ENCODE assay signal across 11 cellular contexts in the genomic region with DNA sequence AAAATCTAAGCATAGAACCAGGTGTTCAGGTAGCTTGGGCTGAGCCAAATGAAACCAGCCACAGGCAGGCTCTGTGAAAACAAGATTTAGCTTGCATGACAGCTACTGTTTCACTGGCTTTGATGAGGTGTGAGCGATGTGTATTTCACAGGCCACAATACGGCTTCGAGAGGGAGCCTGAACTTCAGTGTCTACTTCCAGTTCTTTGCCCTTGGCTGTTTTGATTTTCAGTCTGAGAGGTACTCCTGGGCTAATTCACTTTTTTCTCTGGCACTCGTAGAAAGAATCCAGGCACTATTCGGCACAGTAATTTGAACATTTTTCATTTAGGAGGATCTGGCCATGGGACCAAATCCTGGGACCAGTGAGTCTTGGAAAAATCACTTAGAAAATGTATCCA.
DNase-seq lines count a peak whose midpoint lies in the region; ATAC-seq and TF ChIP-seq lines count a peak whose summit lies in the region.
"Had no signal": no experiment of that assay in that cellular context is flagged by ENCODE, and none has a peak within 500 bp of the region (broad histone marks: within the 10 kb centered on the region; RNA-seq: fewer than 3 reads in every experiment).

No MANE protein-coding gene starts in this region.

- no peaks in the 10 kb centered on the region for H3K36me3 Mint-ChIP-seq in progenitor cell of endocrine pancreas (ENCODE audit: insufficient read depth)
- H3K36me3 Mint-ChIP-seq in natural killer cell = no peaks in the 10 kb centered on the region

- H3K27me3 Mint-ChIP-seq in progenitor cell of endocrine pancreas = peaks cover 5% of the 10 kb centered on the region
- peaks cover 0 to 3% of the 10 kb centered on the region in 2 donors for H3K27me3 Mint-ChIP-seq in natural killer cell (ENCODE audit: low read depth in 2 of 2)

- H3K4me3 Mint-ChIP-seq in progenitor cell of endocrine pancreas (ENCODE audit: low read depth) = no peak overlapping the region
- no peak overlapping the region for H3K4me3 Mint-ChIP-seq in natural killer cell

- H3K27ac Mint-ChIP-seq in progenitor cell of endocrine pancreas (peak overlapping the region; percentile 18), natural killer cell (no peak overlapping the region)

- TF ChIP-seq CTCF in GM13977 (IDR thresholded peaks at IDR 0.05; ENCODE audit: extremely low read depth, insufficient read depth, missing control alignments) (no peak), choroid plexus epithelial cell (conservative IDR thresholded peaks at IDR 0.05; ENCODE audit: low read depth, low read length) (no peak), progenitor cell of endocrine pancreas (IDR thresholded peaks at IDR 0.05; ENCODE audit: unreplicated experiment) (no peak), natural killer cell (IDR thresholded peaks at IDR 0.05) (no peak)

- DNase-seq in GM13977 (ENCODE audit: low spot score) = peak; percentile 31
- peak; percentile 13 for DNase-seq in NCI-H1105 (lab: John Stamatoyannopoulos, UW)
- DNase-seq in choroid plexus epithelial cell (ENCODE audit: low read depth) = peak; percentile 55
- DNase-seq in progenitor cell of endocrine pancreas (ENCODE audit: low spot score, unreplicated experiment) = no peak
- DNase-seq in nucleus accumbens (lab: John Stamatoyannopoulos, UW) = no peak
- no peak for DNase-seq in activated CD8-positive, alpha-beta memory T cell treated with anti-CD3 and anti-CD28 coated beads for 24 hours
- no peak for DNase-seq in hypothalamus (lab: John Stamatoyannopoulos, UW)
- DNase-seq in natural killer cell = no peak
- DNase-seq: activated CD4-positive, alpha-beta T cell treated with anti-CD3 and anti-CD28 coated beads for 1 hour; left lung; NCI-H748 treated with DMSO at 0.1 percent for 48 hours had no signal

- H3K4me1 Mint-ChIP-seq in progenitor cell of endocrine pancreas (ENCODE audit: low read depth) (peaks cover 15% of the 10 kb centered on the region), natural killer cell (no peaks in the 10 kb centered on the region)

- intact Hi-C loops in natural killer cell (cut with micrococcal nuclease) = no loop called here

- H3K9me3 Mint-ChIP-seq in progenitor cell of endocrine pancreas (ENCODE audit: low read depth) = peaks cover 3% of the 10 kb centered on the region
- H3K9me3 Mint-ChIP-seq in natural killer cell = no peaks in the 10 kb centered on the region

- ATAC-seq in natural killer cell = no peak

- H3K4me3 ChIP-seq in choroid plexus epithelial cell (ENCODE audit: low read depth, low read length) = no peak overlapping the region
- H3K4me3 ChIP-seq: left lung had no signal

- in situ Hi-C loops in GM13977 (cut with MboI; ENCODE audit: low pct_unique_long_range_greater_than_20kb, low sequenced_read_pairs, unreplicated experiment) = no loop called here

Comparison
In these comparisons a context has a peak if more than half of its experiments do, and no peak if none do; other contexts are left out.
1. DNase-seq: peak in GM13977 (single experiment), NCI-H1105 (single experiment) and choroid plexus epithelial cell (single experiment); none in progenitor cell of endocrine pancreas (single experiment), nucleus accumbens (0 of 56), activated CD8-positive, alpha-beta memory T cell treated with anti-CD3 and anti-CD28 coated beads for 24 hours (single experiment), hypothalamus (0 of 51) and natural killer cell (single experiment).